In genomic region chr7:101565601-101566209, GRCh38 we compare ENCODE assay signal across 20 cellular contexts.
DNase-seq lines count a peak whose midpoint lies in the region; ATAC-seq, FAIRE-seq and TF ChIP-seq lines count a peak whose summit lies in the region.
"Had no signal": no experiment of that assay in that cellular context is flagged by ENCODE, and none has a peak within 500 bp of the region (broad histone marks: within the 10 kb centered on the region; RNA-seq: fewer than 3 reads in every experiment).

No MANE protein-coding gene starts in this region.

- BruUV-seq in K562 (replicated peaks; lab: Mats Ljungman, UMichigan), result no TSS peak

- ATAC-seq in K562 (no peak), GM18511 (IDR thresholded peaks at IDR 0.05; ENCODE audit: unreplicated experiment) (no peak)
- ATAC-seq: HepG2 had no signal

- H3K9me3 ChIP-seq in K562 (replicated peaks; ENCODE audit: control insufficient read depth, insufficient read depth, low read depth, low read length), result no peaks in the 10 kb centered on the region
- H3K9me3 ChIP-seq in neural cell (ENCODE audit: low read length), result no peaks in the 10 kb centered on the region

- TF ChIP-seq POLR2A in K562 (conservative IDR thresholded peaks at IDR 0.05), result no peak

- POLR2A ChIA-PET in K562 (lab: Yijun Ruan, JAX), result no interaction called here

- H3K4me3 ChIP-seq in H7 (ENCODE audit: insufficient read depth, low read depth, low read length) (no peak overlapping the region), K562 (no peak overlapping the region), neural cell (ENCODE audit: low read length) (no peak overlapping the region)
- H3K4me3 ChIP-seq: GM23248 had no signal

- no peak for TF ChIP-seq EP300 in K562 (IDR thresholded peaks at IDR 0.05; ENCODE audit: low read length)
- TF ChIP-seq EP300 in neural cell (conservative IDR thresholded peaks at IDR 0.05; ENCODE audit: poor library complexity, severe bottlenecking), result no peak

- H3K36me3 ChIP-seq in H7 (replicated peaks; ENCODE audit: control insufficient read depth, insufficient read depth, low read length) (no peaks in the 10 kb centered on the region), K562 (ENCODE audit: control insufficient read depth, insufficient read depth, low read length) (no peaks in the 10 kb centered on the region), neural cell (ENCODE audit: insufficient read depth, low read length) (no peaks in the 10 kb centered on the region)

- no peak overlapping the region for H2AFZ ChIP-seq in K562 (ENCODE audit: low read depth, low read length)
- no peak overlapping the region for H2AFZ ChIP-seq in neural cell (ENCODE audit: low read depth, low read length)
- H2AFZ ChIP-seq: GM23248 had no signal

- peaks cover 0 to 10% of the 10 kb centered on the region in 2 experiments; a peak in 2 of 5 replicates for H3K4me1 ChIP-seq in K562 (replicated peaks in 1 of 2; ENCODE audit: control insufficient read depth in 2 of 2, insufficient read depth in 2 of 2, low read length in 2 of 2)

- no peaks in the 10 kb centered on the region for H3K27me3 ChIP-seq in H7 (ENCODE audit: control insufficient read depth, insufficient read depth, low read length)
- peaks cover 5 to 51% of the 10 kb centered on the region in 2 experiments; a peak in 4 of 5 replicates for H3K27me3 ChIP-seq in K562 (ENCODE audit: control insufficient read depth in 2 of 2, insufficient read depth in 2 of 2, low read length in 2 of 2)
- H3K27me3 ChIP-seq in neural cell (ENCODE audit: insufficient read depth, low read depth, low read length), result no peaks in the 10 kb centered on the region

- CTCF ChIA-PET in K562 (lab: Yijun Ruan, JAX; ENCODE audit: low intra/inter-chr PET ratio), result no interaction called here

- intact Hi-C loops in K562 (cut with micrococcal nuclease), result no loop called here

- in situ Hi-C loops in K562 (cut with MboI), result no loop called here

- H3K27ac ChIP-seq in K562 (ENCODE audit: extremely low read depth, low read depth, low read length) (no peak overlapping the region), neural cell (ENCODE audit: low read length) (peak overlapping the region; percentile 71)
- H3K27ac ChIP-seq: GM23248 had no signal

- no peak for FAIRE-seq in K562 (lab: Jason Lieb, UNC)
- FAIRE-seq: A204.1, HepG2 had no signal

- no peaks in the 10 kb centered on the region for H3K79me2 ChIP-seq in K562 (ENCODE audit: control insufficient read depth, insufficient read depth, low read length)
- no peaks in the 10 kb centered on the region for H3K79me2 ChIP-seq in neural cell (replicated peaks; ENCODE audit: insufficient read depth, low read length)

- H4K20me1 ChIP-seq in K562 (replicated peaks; ENCODE audit: control insufficient read depth, insufficient read depth, low read length) (no peaks in the 10 kb centered on the region; the same call in 1 of the 2 replicates), neural cell (ENCODE audit: insufficient read depth) (no peaks in the 10 kb centered on the region)

- 16% methylated on average over 8 of the region's 8 CpGs for WGBS in K562 (ENCODE audit: insufficient coverage, low coverage, missing lambda C conversion rate)

- no peaks in the 10 kb centered on the region for H3K9me1 ChIP-seq in K562 (ENCODE audit: control insufficient read depth, insufficient read depth, low read length)

- no peaks in the 10 kb centered on the region for H3K9me2 ChIP-seq in neural cell (ENCODE audit: insufficient read depth, low read length)

- TF ChIP-seq RAD21 in K562 (CRISPR knock-in tag; conservative IDR thresholded peaks at IDR 0.05 in 1 of 2, IDR thresholded peaks at IDR 0.05 in 1 of 2) (no peak), neural cell (conservative IDR thresholded peaks at IDR 0.05) (no peak)

- TF ChIP-seq CTCF in K562 (IDR thresholded peaks at IDR 0.05 in 2 of 3, conservative IDR thresholded peaks at IDR 0.05 in 1 of 3; ENCODE audit: insufficient read depth in 2 of 3, low read depth in 1 of 3, low read length in 3 of 3), result no peak
- no peak for TF ChIP-seq CTCF in neural cell (IDR thresholded peaks at IDR 0.05; ENCODE audit: poor library complexity, severe bottlenecking)

- no peak overlapping the region for H3K9ac ChIP-seq in K562 (ENCODE audit: insufficient read depth in 1 of 2, low read depth in 2 of 2, low read length in 2 of 2)
- H3K9ac ChIP-seq in neural cell (ENCODE audit: low read length), result no peak overlapping the region
- H3K9ac ChIP-seq: GM23248 had no signal

- DNase-seq in AG08396 (ENCODE audit: low spot score), result peak; percentile 1
- DNase-seq in H7, result peak; percentile 8
- DNase-seq in K562 (ENCODE audit: extremely low read depth in 1 of 4, low spot score in 3 of 4), result peak in 1 of 4 experiments; percentile 8
- no peak for DNase-seq in NCI-H526 treated with DMSO at 0.1 percent for 48 hours (lab: John Stamatoyannopoulos, UW)
- DNase-seq in NCI-H2107 treated with DMSO at 0.1 percent for 48 hours (lab: John Stamatoyannopoulos, UW; ENCODE audit: unreplicated experiment), result no peak
- no peak for DNase-seq in DMS 273 (lab: John Stamatoyannopoulos, UW; ENCODE audit: unreplicated experiment)
- DNase-seq: DMS79; GM23248; KBM-7; NCI-H1092; NCI-H1436; NCI-H187 treated with DMSO at 0.1 percent for 48 hours; NCI-H2227 treated with DMSO at 0.1 percent for 48 hours; NCI-H510A; NCI-H748 treated with DMSO at 0.1 percent for 48 hours; NK-92 treated with Interleukin-12 subunit alpha and Interleukin-12 subunit beta, amount 100 ng/mL, for 24 hours had no signal

- peaks cover 3% of the 10 kb centered on the region for H3F3A ChIP-seq in neural cell (ENCODE audit: insufficient read depth, low read length, poor library complexity, severe bottlenecking)

- H3K4me2 ChIP-seq in K562 (ENCODE audit: insufficient read depth, low read length) (no peak overlapping the region), neural cell (ENCODE audit: low read length) (no peak overlapping the region)

TF ChIP-seq in K562, 482 proteins besides CTCF, POLR2A, EP300 and RAD21:
- TF ChIP-seq MAZ (CRISPR knock-in tag; conservative IDR thresholded peaks at IDR 0.05 in 1 of 2, IDR thresholded peaks at IDR 0.05 in 1 of 2) (no peak), RBM25 (IDR thresholded peaks at IDR 0.05; ENCODE audit: low read depth, low read length, severe bottlenecking) (peak; percentile 50), ZBTB33 (CRISPR knock-in tag; IDR thresholded peaks at IDR 0.05) (no peak)

TF ChIP-seq in neural cell, 6 proteins besides CTCF, POLR2A, EP300 and RAD21:
- no peak for TF ChIP-seq POLR2AphosphoS5 (IDR thresholded peaks at IDR 0.05)

Comparison
In these comparisons a context has a peak if more than half of its experiments do, and no peak if none do; other contexts are left out.
1. DNase-seq: peak in AG08396 (single experiment) and H7 (single experiment); none in NCI-H526 treated with DMSO at 0.1 percent for 48 hours (single experiment), NCI-H2107 treated with DMSO at 0.1 percent for 48 hours (single experiment) and DMS 273 (single experiment).